In the genomic region with DNA sequence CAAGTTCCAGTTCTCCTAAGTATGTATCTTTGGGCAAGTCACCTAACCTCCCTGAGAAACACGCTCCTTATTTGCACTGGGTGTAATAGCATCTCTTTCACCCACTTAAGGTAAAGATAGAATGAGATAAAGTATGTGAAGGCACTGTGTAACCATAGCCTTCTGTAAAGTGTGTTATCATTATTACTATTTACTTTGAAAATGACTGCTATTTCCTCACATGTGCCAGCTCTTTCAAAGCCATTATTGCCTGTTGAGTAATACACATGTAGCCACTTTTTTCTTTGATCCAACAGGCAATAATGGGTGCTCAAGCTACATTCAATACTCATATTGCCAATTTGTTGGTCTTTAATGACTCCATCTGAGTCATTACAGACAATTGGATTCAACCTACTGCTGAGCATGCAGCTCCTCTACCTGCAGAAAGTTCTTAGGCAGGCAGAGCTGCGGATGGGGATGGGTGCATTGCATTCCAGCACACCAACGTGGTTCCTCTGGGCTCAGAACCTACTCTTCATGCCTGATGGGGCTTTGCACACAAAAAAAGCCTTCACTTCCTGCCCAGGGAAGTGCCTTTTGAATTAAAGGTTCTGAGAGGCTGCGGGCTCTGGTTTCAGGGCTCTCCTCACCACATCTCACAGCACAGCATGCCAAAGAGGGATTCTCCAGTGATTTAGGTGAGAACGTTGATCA, we compare ENCODE assay signal across 12 cellular contexts. TPM values are rescaled to one million over a fixed set of nuclear protein-coding genes. Genes with fewer than 3 reads are reported as not detected.
"Had no signal": no experiment of that assay in that cellular context is flagged by ENCODE, and none has a peak within 500 bp of the region (broad histone marks: within the 10 kb centered on the region; RNA-seq: fewer than 3 reads in every experiment).

No MANE protein-coding gene starts in this region.

- H3K9me3 ChIP-seq: pancreas had no signal

- ATAC-seq: esophagus mucosa; left ventricle myocardium superior; stimulated activated naive CD8-positive, alpha-beta T cell treated with anti-CD3 and anti-CD28 coated beads, Interleukin-15, Interleukin-2, amounts not matched to agents 100 U/mL and 50 U/mL, for 24 hours; T-helper 17 cell had no signal

- H3K4me1 ChIP-seq: pancreas had no signal

- H3K27ac ChIP-seq: dorsolateral prefrontal cortex, pancreas had no signal

- H3K36me3 ChIP-seq: pancreas had no signal

- H3K4me3 ChIP-seq: dorsolateral prefrontal cortex, pancreas had no signal

- DNase-seq: activated CD4-positive, alpha-beta T cell treated with anti-CD3 and anti-CD28 coated beads, Interleukin-2, amount 50 U/mL, for 1 hour; activated effector memory CD4-positive, alpha-beta T cell treated with Interleukin-2 at 50 U/mL for 16 hours; activated T-cell treated with anti-CD3 and anti-CD28 coated beads, Interleukin-2, amount 50 U/mL, for 1 hour; dorsolateral prefrontal cortex; left ventricle myocardium superior; pancreas; stimulated activated CD4-positive, alpha-beta T cell treated with anti-CD3 and anti-CD28 coated beads, Interleukin-2, amount 100 ng/mL, for 48 hours; stimulated activated naive CD8-positive, alpha-beta T cell treated with anti-CD3 and anti-CD28 coated beads, Interleukin-15, Interleukin-2, amounts not matched to agents 100 U/mL and 50 U/mL, for 24 hours; T-helper 17 cell had no signal

RNA-seq across cellular contexts. Expression of gene PTCHD1, which starts 9.7 kb away (rescaled TPM):
- total RNA-seq: activated CD8-positive, alpha-beta memory T cell treated with anti-CD3 and anti-CD28 coated beads for 36 hours; T-helper 17 cell had no signal
- polyA plus RNA-seq: keratinocyte had no signal
